ENCODE assay signal across 21 cellular contexts in genomic region chr17:76484228-76484725, GRCh38. TPM values are rescaled to one million over a fixed set of nuclear protein-coding genes. Genes with fewer than 3 reads are reported as not detected.
DNase-seq lines count a peak whose midpoint lies in the region; FAIRE-seq and TF ChIP-seq lines count a peak whose summit lies in the region.
"Had no signal": no experiment of that assay in that cellular context is flagged by ENCODE, and none has a peak within 500 bp of the region (broad histone marks: within the 10 kb centered on the region; RNA-seq: fewer than 3 reads in every experiment).

No MANE protein-coding gene starts in this region.

- no peak for TF ChIP-seq CTCF in RWPE1 (conservative IDR thresholded peaks at IDR 0.05; ENCODE audit: low read depth)
- TF ChIP-seq CTCF in brain microvascular endothelial cell (IDR thresholded peaks at IDR 0.05; ENCODE audit: low read depth, low read length, missing control alignments), result no peak

- POLR2A ChIA-PET in RWPE1 (lab: Yijun Ruan, JAX; ENCODE audit: low non-redundant PET), result no interaction called here

- in situ Hi-C loops in brain microvascular endothelial cell (cut with HindIII; ENCODE audit: low pct_ligation_motif_present, low sequenced_read_pairs), result no loop called here

- peaks cover 6% of the 10 kb centered on the region for H3K36me3 ChIP-seq in brain microvascular endothelial cell (replicated peaks)

- no peaks in the 10 kb centered on the region for H3K27me3 ChIP-seq in brain microvascular endothelial cell (replicated peaks)
- H3K27me3 ChIP-seq: esophagus squamous epithelium, testis had no signal

- intact Hi-C loops in dendritic cell treated with granulocyte-macrophage colony-stimulating factor and Interleukin-4, amounts not matched to agents 40 ng/mL and 50 ng/mL, for 4 days (cut with micrococcal nuclease), result no loop called here
- intact Hi-C loops in posterior vena cava (cut with DNase I), result no loop called here

- CTCF ChIA-PET in RWPE1 (lab: Yijun Ruan, JAX), result interaction anchor here (1.1 kb wide), 1 partner anchor 140 kb away, joined by 3 read pairs; no protein-coding TSS in a partner anchor

- peak; percentile 31 for FAIRE-seq in GM12891 (lab: Jason Lieb, UNC)

- H3K9me3 Mint-ChIP-seq in dendritic cell treated with granulocyte-macrophage colony-stimulating factor and Interleukin-4, amounts not matched to agents 40 ng/mL and 50 ng/mL, for 4 days, result no peaks in the 10 kb centered on the region
- H3K9me3 Mint-ChIP-seq: mesothelial cell of epicardium had no signal

- H3K4me1 Mint-ChIP-seq in dendritic cell treated with granulocyte-macrophage colony-stimulating factor and Interleukin-4, amounts not matched to agents 40 ng/mL and 50 ng/mL, for 4 days (ENCODE audit: low read depth), result peaks cover 61% of the 10 kb centered on the region
- H3K4me1 Mint-ChIP-seq: activated CD4-positive, alpha-beta T cell treated with anti-CD3 and anti-CD28 coated beads for 36 hours; mesothelial cell of epicardium had no signal

- DNase-seq in GM12891 (ENCODE audit: insufficient read length, low spot score) (no peak), RWPE1 (ENCODE audit: low spot score) (no peak), posterior vena cava (ENCODE audit: low spot score) (peak; percentile 58), SW 1271 (lab: John Stamatoyannopoulos, UW) (no peak), cerebellar cortex (ENCODE audit: low spot score) (no peak), NCI-H510A treated with DMSO at 0.1 percent for 48 hours (lab: John Stamatoyannopoulos, UW) (no peak), brain microvascular endothelial cell (no peak)
- DNase-seq: activated CD4-positive, alpha-beta T cell treated with anti-CD3 and anti-CD28 coated beads for 36 hours; activated naive CD4-positive, alpha-beta T cell treated with Interleukin-2 at 50 U/mL for 16 hours; Calu3; esophagus squamous epithelium; NCI-H1930; NCI-H510A; nucleus accumbens; OCI-M1; T1000; testis had no signal

- H3K27ac ChIP-seq in RWPE1 (peak overlapping the region; percentile 78), brain microvascular endothelial cell (no peak overlapping the region)
- H3K27ac ChIP-seq: testis had no signal

- no peak overlapping the region for H3K4me3 ChIP-seq in brain microvascular endothelial cell (ENCODE audit: low read depth, low read length)
- H3K4me3 ChIP-seq: esophagus squamous epithelium, testis had no signal

- no peak for TF ChIP-seq POLR2A in GM12891 (IDR thresholded peaks at IDR 0.05; ENCODE audit: low read depth, low read length)

- H3K27me3 Mint-ChIP-seq in dendritic cell treated with granulocyte-macrophage colony-stimulating factor and Interleukin-4, amounts not matched to agents 40 ng/mL and 50 ng/mL, for 4 days, result peaks cover 4% of the 10 kb centered on the region
- H3K27me3 Mint-ChIP-seq: activated CD4-positive, alpha-beta T cell treated with anti-CD3 and anti-CD28 coated beads for 36 hours had no signal

- no peak overlapping the region for H3K4me3 Mint-ChIP-seq in dendritic cell treated with granulocyte-macrophage colony-stimulating factor and Interleukin-4, amounts not matched to agents 40 ng/mL and 50 ng/mL, for 4 days
- H3K4me3 Mint-ChIP-seq: activated CD4-positive, alpha-beta T cell treated with anti-CD3 and anti-CD28 coated beads for 36 hours; mesothelial cell of epicardium had no signal

- H3K27ac Mint-ChIP-seq in dendritic cell treated with granulocyte-macrophage colony-stimulating factor and Interleukin-4, amounts not matched to agents 40 ng/mL and 50 ng/mL, for 4 days, result peak overlapping the region; percentile 10
- H3K27ac Mint-ChIP-seq: activated CD4-positive, alpha-beta T cell treated with anti-CD3 and anti-CD28 coated beads for 36 hours; mesothelial cell of epicardium had no signal

- peaks cover 25% of the 10 kb centered on the region for H3K36me3 Mint-ChIP-seq in dendritic cell treated with granulocyte-macrophage colony-stimulating factor and Interleukin-4, amounts not matched to agents 40 ng/mL and 50 ng/mL, for 4 days (ENCODE audit: low read depth)

TF ChIP-seq in GM12891, 5 proteins besides CTCF, POLR2A, EP300 and RAD21:
- TF ChIP-seq PAX5 (IDR thresholded peaks at IDR 0.05; ENCODE audit: insufficient read depth, low read length, severe bottlenecking) (no peak), TAF1 (IDR thresholded peaks at IDR 0.05; ENCODE audit: low read depth, low read length) (no peak), SPI1 (IDR thresholded peaks at IDR 0.05; ENCODE audit: low read depth, low read length) (no peak), POU2F2 (IDR thresholded peaks at IDR 0.05; ENCODE audit: low read depth, low read length) (no peak), POLR2AphosphoS5 (IDR thresholded peaks at IDR 0.05; ENCODE audit: low read depth, low read length) (no peak)
TF ChIP-seq in GM12891: peak in this region for 0.

RNA-seq across cellular contexts. Expression of gene AANAT, which starts 16.9 kb away (rescaled TPM):
- 0.13 TPM for polyA plus RNA-seq in GM12891 (2012; ENCODE audit: low read depth, missing spikeins)
- total RNA-seq in posterior vena cava, result not detected
- total RNA-seq: Calu3, esophagus squamous epithelium, right cardiac atrium, SK-MEL-5 had no signal
- polyA plus RNA-seq: right cardiac atrium had no signal

RNA-seq across cellular contexts. Expression of gene RHBDF2, which starts 16.9 kb away (rescaled TPM):
- 11.8 TPM for polyA plus RNA-seq in GM12891 (2012; ENCODE audit: low read depth, missing spikeins)
- total RNA-seq in posterior vena cava, result 10 to 100 TPM; 26.7 to 31.4 TPM

RNA-seq across cellular contexts. Expression of gene UBE2O, which starts 31.3 kb away (rescaled TPM):
- 14.6 TPM for polyA plus RNA-seq in GM12891 (2012; ENCODE audit: low read depth, missing spikeins)
- total RNA-seq in posterior vena cava, result 10 to 100 TPM; 17.2 to 17.9 TPM

RNA-seq across cellular contexts. Expression of gene CYGB, which starts 53.2 kb away (rescaled TPM):
- polyA plus RNA-seq in GM12891 (2012; ENCODE audit: low read depth, missing spikeins), result not detected
- total RNA-seq in posterior vena cava, result 10 to 100 TPM; 16.3 to 24.5 TPM
- total RNA-seq: activated CD4-positive, alpha-beta T cell treated with anti-CD3 and anti-CD28 coated beads for 36 hours; Calu3 had no signal

RNA-seq across cellular contexts. Expression of gene PRCD, which starts 55.6 kb away (rescaled TPM):
- 0.23 TPM for polyA plus RNA-seq in GM12891 (2012; ENCODE audit: low read depth, missing spikeins)
- 1 to 10 TPM; 1.6 to 4.7 TPM for total RNA-seq in posterior vena cava
- total RNA-seq: activated CD4-positive, alpha-beta T cell treated with anti-CD3 and anti-CD28 coated beads for 36 hours; Calu3 had no signal
